In the genomic region with DNA sequence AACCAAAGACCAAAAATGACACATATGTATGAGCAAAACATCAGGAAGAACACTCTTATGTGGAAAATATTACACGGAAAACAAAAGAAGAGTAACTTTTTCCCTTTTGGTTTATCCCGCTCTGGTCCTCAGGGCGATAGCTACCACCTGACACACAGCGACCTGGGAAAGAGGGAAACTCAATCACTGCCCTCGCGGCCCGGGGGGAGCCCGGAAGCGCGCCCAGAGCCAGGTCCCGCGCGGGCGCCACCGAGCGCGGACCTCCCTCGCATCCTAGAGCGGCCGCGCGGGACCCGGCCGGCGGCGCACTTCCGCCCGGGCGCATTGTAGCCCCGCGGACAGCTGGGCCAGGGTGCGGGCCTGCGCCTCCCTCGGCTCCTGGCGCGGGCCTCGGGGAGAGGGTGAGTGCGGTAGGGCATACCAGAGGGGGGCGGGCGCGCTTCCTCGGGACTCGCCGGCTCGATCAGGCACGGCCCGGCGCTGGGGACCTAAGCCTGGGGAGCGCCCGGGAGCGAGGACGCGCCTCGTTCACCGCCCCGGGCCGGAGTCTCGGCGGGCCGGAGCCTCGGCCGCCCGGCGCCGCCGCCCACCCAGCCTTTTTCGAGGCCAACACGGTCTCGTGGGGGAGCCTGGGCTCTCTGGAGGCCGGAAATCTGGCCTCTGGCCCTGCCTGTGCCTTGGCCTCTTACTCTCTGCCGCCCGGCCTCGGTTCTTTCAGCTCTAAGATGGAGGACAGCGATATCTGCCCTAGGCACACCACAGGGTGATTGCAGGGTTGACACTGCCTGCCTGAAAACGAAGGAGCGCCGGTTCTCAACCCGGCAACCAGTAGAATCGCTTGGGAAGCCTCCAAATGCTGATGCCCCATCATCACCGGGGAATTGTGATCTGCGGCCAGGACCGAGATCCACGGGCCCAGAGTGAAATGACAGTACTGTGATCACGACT, we compare ENCODE assay signal across 1 cellular context.
TF ChIP-seq lines count a peak whose summit lies in the region.

A gene with protein sequence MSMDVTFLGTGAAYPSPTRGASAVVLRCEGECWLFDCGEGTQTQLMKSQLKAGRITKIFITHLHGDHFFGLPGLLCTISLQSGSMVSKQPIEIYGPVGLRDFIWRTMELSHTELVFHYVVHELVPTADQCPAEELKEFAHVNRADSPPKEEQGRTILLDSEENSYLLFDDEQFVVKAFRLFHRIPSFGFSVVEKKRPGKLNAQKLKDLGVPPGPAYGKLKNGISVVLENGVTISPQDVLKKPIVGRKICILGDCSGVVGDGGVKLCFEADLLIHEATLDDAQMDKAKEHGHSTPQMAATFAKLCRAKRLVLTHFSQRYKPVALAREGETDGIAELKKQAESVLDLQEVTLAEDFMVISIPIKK (plus strand): TSS at position 327 of the 948 bp plus-strand sequence. CDS start 6,365 bp downstream, outside the sequence.

TF ChIP-seq in GM12878, 131 proteins besides CTCF, POLR2A, EP300 and RAD21 (continued from another document):
- TF ChIP-seq SUPT20H (IDR thresholded peaks at IDR 0.05; ENCODE audit: borderline replicate concordance, control insufficient read depth, low read depth, low read length) (no peak), ZNF622 (IDR thresholded peaks at IDR 0.05) (no peak), NR2C1 (IDR thresholded peaks at IDR 0.05) (peak; percentile 62), NFXL1 (IDR thresholded peaks at IDR 0.05; ENCODE audit: borderline replicate concordance) (0 out of 2 replicates have a peak, but pooled peaks have one; percentile 46), BACH1 (IDR thresholded peaks at IDR 0.05; ENCODE audit: borderline replicate concordance) (peak; percentile 83; the same call in 1 of the 2 replicates), MEF2A (IDR thresholded peaks at IDR 0.05; ENCODE audit: insufficient read depth, low read depth, low read length) (no peak), TBL1XR1 (IDR thresholded peaks at IDR 0.05; ENCODE audit: low read depth, low read length) (peak; percentile 24; the same call in 1 of the 2 replicates), LARP7 (IDR thresholded peaks at IDR 0.05) (peak; percentile 96), STAT3 (IDR thresholded peaks at IDR 0.05; ENCODE audit: low read depth, low read length) (no peak), RUNX3 (IDR thresholded peaks at IDR 0.05; ENCODE audit: low read length) (peak; percentile 36; the same call in 1 of the 2 replicates), FOS (IDR thresholded peaks at IDR 0.05; ENCODE audit: borderline replicate concordance, extremely low read depth, insufficient read length) (no peak), MTA2 (IDR thresholded peaks at IDR 0.05; ENCODE audit: low read depth) (no peak), CHD4 (IDR thresholded peaks at IDR 0.05) (no peak), NFIC (IDR thresholded peaks at IDR 0.05; ENCODE audit: low read depth, low read length) (no peak), HDAC2 (IDR thresholded peaks at IDR 0.05) (no peak), ZNF24 (IDR thresholded peaks at IDR 0.05) (peak; percentile 69; the same call in 1 of the 2 replicates), ATF7 (IDR thresholded peaks at IDR 0.05; ENCODE audit: low read depth) (no peak), TAF1 (IDR thresholded peaks at IDR 0.05; ENCODE audit: borderline replicate concordance, low read depth, low read length) (peak; percentile 98), CBFB (IDR thresholded peaks at IDR 0.05; ENCODE audit: low read depth) (0 out of 2 replicates have a peak, but pooled peaks have one; percentile 18), TCF12 (IDR thresholded peaks at IDR 0.05; ENCODE audit: low read depth, low read length) (peak; percentile 69; the same call in 1 of the 2 replicates), SIN3A (IDR thresholded peaks at IDR 0.05; ENCODE audit: low read depth, low read length) (peak; percentile 73; the same call in 1 of the 2 replicates), YY1 (IDR thresholded peaks at IDR 0.05; ENCODE audit: low read depth, low read length) (peak; percentile 77), WRNIP1 (IDR thresholded peaks at IDR 0.05; ENCODE audit: borderline replicate concordance, low read depth, low read length) (0 out of 2 replicates have a peak, but pooled peaks have one; percentile 52), SPI1 (IDR thresholded peaks at IDR 0.05; ENCODE audit: borderline replicate concordance, insufficient read depth, low read depth, low read length) (peak; percentile 55; the same call in 1 of the 2 replicates), SIX5 (IDR thresholded peaks at IDR 0.05; ENCODE audit: low read depth, low read length, severe bottlenecking) (no peak), GABPA (IDR thresholded peaks at IDR 0.05; ENCODE audit: low read depth) (peak; percentile 76; the same call in 1 of the 2 replicates), KAT2A (conservative IDR thresholded peaks at IDR 0.05; ENCODE audit: control insufficient read depth, low read depth, low read length) (no peak)
- TF ChIP-seq, protein P1, sequence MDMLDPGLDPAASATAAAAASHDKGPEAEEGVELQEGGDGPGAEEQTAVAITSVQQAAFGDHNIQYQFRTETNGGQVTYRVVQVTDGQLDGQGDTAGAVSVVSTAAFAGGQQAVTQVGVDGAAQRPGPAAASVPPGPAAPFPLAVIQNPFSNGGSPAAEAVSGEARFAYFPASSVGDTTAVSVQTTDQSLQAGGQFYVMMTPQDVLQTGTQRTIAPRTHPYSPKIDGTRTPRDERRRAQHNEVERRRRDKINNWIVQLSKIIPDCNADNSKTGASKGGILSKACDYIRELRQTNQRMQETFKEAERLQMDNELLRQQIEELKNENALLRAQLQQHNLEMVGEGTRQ (IDR thresholded peaks at IDR 0.05; ENCODE audit: borderline replicate concordance, low read depth, low read length) = no peak
- TF ChIP-seq, protein P2, sequence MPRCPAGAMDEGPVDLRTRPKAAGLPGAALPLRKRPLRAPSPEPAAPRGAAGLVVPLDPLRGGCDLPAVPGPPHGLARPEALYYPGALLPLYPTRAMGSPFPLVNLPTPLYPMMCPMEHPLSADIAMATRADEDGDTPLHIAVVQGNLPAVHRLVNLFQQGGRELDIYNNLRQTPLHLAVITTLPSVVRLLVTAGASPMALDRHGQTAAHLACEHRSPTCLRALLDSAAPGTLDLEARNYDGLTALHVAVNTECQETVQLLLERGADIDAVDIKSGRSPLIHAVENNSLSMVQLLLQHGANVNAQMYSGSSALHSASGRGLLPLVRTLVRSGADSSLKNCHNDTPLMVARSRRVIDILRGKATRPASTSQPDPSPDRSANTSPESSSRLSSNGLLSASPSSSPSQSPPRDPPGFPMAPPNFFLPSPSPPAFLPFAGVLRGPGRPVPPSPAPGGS (IDR thresholded peaks at IDR 0.05; ENCODE audit: borderline replicate concordance, insufficient read depth, low read depth, low read length, poor library complexity, severe bottlenecking) = peak; percentile 45
- TF ChIP-seq, protein P3, sequence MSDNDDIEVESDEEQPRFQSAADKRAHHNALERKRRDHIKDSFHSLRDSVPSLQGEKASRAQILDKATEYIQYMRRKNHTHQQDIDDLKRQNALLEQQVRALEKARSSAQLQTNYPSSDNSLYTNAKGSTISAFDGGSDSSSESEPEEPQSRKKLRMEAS (IDR thresholded peaks at IDR 0.05; ENCODE audit: low read depth, low read length) = no peak; the same call in 1 of the 2 replicates
- TF ChIP-seq, protein P4, sequence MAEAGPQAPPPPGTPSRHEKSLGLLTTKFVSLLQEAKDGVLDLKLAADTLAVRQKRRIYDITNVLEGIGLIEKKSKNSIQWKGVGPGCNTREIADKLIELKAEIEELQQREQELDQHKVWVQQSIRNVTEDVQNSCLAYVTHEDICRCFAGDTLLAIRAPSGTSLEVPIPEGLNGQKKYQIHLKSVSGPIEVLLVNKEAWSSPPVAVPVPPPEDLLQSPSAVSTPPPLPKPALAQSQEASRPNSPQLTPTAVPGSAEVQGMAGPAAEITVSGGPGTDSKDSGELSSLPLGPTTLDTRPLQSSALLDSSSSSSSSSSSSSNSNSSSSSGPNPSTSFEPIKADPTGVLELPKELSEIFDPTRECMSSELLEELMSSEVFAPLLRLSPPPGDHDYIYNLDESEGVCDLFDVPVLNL (IDR thresholded peaks at IDR 0.05; ENCODE audit: low read depth, low read length) = 0 out of 2 replicates have a peak, but pooled peaks have one; percentile 42
- TF ChIP-seq, protein P5, sequence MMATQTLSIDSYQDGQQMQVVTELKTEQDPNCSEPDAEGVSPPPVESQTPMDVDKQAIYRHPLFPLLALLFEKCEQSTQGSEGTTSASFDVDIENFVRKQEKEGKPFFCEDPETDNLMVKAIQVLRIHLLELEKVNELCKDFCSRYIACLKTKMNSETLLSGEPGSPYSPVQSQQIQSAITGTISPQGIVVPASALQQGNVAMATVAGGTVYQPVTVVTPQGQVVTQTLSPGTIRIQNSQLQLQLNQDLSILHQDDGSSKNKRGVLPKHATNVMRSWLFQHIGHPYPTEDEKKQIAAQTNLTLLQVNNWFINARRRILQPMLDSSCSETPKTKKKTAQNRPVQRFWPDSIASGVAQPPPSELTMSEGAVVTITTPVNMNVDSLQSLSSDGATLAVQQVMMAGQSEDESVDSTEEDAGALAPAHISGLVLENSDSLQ (IDR thresholded peaks at IDR 0.05) = no peak; the same call in 1 of the 2 replicates
